In the genomic region with DNA sequence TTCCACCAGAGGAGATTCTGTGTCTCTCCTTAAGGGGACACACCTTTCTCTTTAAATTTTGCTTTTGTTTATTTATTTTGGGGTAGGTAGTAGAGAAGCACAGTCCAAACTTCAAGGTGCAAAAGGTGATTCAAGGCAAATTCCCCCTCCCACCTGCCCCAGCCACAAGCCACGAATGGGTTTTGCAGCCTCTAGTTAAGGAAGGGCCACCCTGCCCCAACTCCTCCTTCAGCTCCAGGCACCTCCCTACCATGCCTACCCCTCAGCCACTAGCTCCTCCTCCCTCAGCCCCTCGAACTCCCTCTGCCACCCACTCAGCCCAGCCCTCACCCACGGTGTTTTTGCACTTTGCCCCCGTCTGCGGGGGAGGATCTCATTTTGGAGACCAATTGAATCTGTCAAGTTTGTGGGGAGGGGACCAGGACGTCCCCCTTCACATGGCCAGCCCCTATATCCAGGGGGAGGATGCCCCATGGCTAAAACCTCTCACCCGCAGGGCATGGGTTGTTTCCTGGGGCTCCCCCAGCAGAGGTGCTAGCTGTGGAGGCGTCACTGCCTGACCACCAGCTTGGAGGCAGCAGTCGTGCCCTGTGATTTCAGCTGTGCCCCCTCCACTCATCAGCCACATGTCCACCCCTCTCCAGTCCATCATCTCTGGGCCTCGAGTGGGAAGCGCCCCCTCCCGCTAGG, we compare ENCODE assay signal across 35 cellular contexts. TPM values are rescaled to one million over a fixed set of nuclear protein-coding genes. Genes with fewer than 3 reads are reported as not detected.
A peak's percentile ranks its signal among the peaks of the same experiment; 100 is the strongest.
DNase-seq lines count a peak whose midpoint lies in the region; ATAC-seq, FAIRE-seq and TF ChIP-seq lines count a peak whose summit lies in the region.
"Had no signal": no experiment of that assay in that cellular context is flagged by ENCODE, and none has a peak within 500 bp of the region (broad histone marks: within the 10 kb centered on the region; RNA-seq: fewer than 3 reads in every experiment).

No MANE protein-coding gene starts in this region.

- H3K36me3 Mint-ChIP-seq in activated CD4-positive, alpha-beta memory T cell treated with anti-CD3 and anti-CD28 coated beads for 36 hours: no peaks in the 10 kb centered on the region
- no peaks in the 10 kb centered on the region for H3K36me3 Mint-ChIP-seq in activated CD4-positive, alpha-beta memory T cell treated with anti-CD3 and anti-CD28 coated beads, Interleukin-2, amount 10 ng/mL, durations not matched to agents 7 days and 5 days (ENCODE audit: low read depth)

- peaks cover 24 to 84% (median 68%) of the 10 kb centered on the region in 4 donors for H3K4me1 ChIP-seq in liver (ENCODE audit: control insufficient read depth in 4 of 4, insufficient read depth in 4 of 4, low read length in 3 of 4)
- H3K4me1 ChIP-seq: colonic mucosa, parathyroid adenoma had no signal

- H3K27me3 ChIP-seq in liver (ENCODE audit: control insufficient read depth in 4 of 4, insufficient read depth in 4 of 4, low read length in 3 of 4): no peaks in the 10 kb centered on the region
- H3K27me3 ChIP-seq: ascending aorta, colonic mucosa, MG63, Peyer's patch, right atrium auricular region, suprapubic skin had no signal

- CTCF ChIA-PET in activated CD4-positive, alpha-beta memory T cell treated with anti-CD3 and anti-CD28 coated beads for 36 hours (lab: Charles Lee): no interaction called here
- CTCF ChIA-PET in activated CD4-positive, alpha-beta memory T cell treated with anti-CD3 and anti-CD28 coated beads, Interleukin-2, amount 10 ng/mL, durations not matched to agents 7 days and 5 days (lab: Charles Lee): interaction anchor here (1.1 kb wide), 1 partner anchor 21 kb away, joined by 3 read pairs; no protein-coding TSS in a partner anchor

- H3K4me3 Mint-ChIP-seq in activated CD4-positive, alpha-beta memory T cell treated with anti-CD3 and anti-CD28 coated beads for 36 hours: no peak overlapping the region
- H3K4me3 Mint-ChIP-seq in activated CD4-positive, alpha-beta memory T cell treated with anti-CD3 and anti-CD28 coated beads, Interleukin-2, amount 10 ng/mL, durations not matched to agents 7 days and 5 days: no peak overlapping the region
- peak overlapping the region; percentile 3 to 9 for H3K4me3 Mint-ChIP-seq in stimulated activated naive CD8-positive, alpha-beta T cell treated with anti-CD3 and anti-CD28 coated beads, Interleukin-15, amount 100 ng/mL, for 72 hours
- H3K4me3 Mint-ChIP-seq: activated CD4-positive, alpha-beta T cell treated with anti-CD3 and anti-CD28 coated beads, Interleukin-2, amount 10 ng/mL, durations not matched to agents 24 days and 14 days; activated naive CD8-positive, alpha-beta T cell; CD4-positive, alpha-beta memory T cell; mesothelial cell of epicardium had no signal

- ATAC-seq in stimulated activated naive CD8-positive, alpha-beta T cell treated with anti-CD3 and anti-CD28 coated beads, Interleukin-15, amount 100 ng/mL, for 72 hours: peak; percentile 64
- ATAC-seq in HG03342 (IDR thresholded peaks at IDR 0.05; ENCODE audit: unreplicated experiment) (no peak), GM21390 (IDR thresholded peaks at IDR 0.05; ENCODE audit: unreplicated experiment) (no peak)

- peak; percentile 33 for FAIRE-seq in HTR-8/SVneo (lab: Jason Lieb, UNC)

- peaks cover 30% of the 10 kb centered on the region for H3K27me3 Mint-ChIP-seq in activated CD4-positive, alpha-beta memory T cell treated with anti-CD3 and anti-CD28 coated beads for 36 hours
- H3K27me3 Mint-ChIP-seq in activated CD4-positive, alpha-beta memory T cell treated with anti-CD3 and anti-CD28 coated beads, Interleukin-2, amount 10 ng/mL, durations not matched to agents 7 days and 5 days: peaks cover 23% of the 10 kb centered on the region
- H3K27me3 Mint-ChIP-seq in stimulated activated naive CD8-positive, alpha-beta T cell treated with anti-CD3 and anti-CD28 coated beads, Interleukin-15, amount 100 ng/mL, for 72 hours: peaks cover 30% of the 10 kb centered on the region
- H3K27me3 Mint-ChIP-seq: naive B cell had no signal

- peak in 1 of 2 donors; percentile 6 for TF ChIP-seq RAD21 in liver (IDR thresholded peaks at IDR 0.05)

- POLR2A ChIA-PET in activated CD4-positive, alpha-beta memory T cell treated with anti-CD3 and anti-CD28 coated beads for 36 hours (lab: Charles Lee): no interaction called here
- POLR2A ChIA-PET in activated CD4-positive, alpha-beta memory T cell treated with anti-CD3 and anti-CD28 coated beads, Interleukin-2, amount 10 ng/mL, durations not matched to agents 7 days and 5 days (lab: Charles Lee): interaction anchor here (0.7 kb wide), 1 partner anchor 23 kb away, joined by 3 read pairs; no protein-coding TSS in a partner anchor

- peaks cover 0 to 7% (median under 1%) of the 10 kb centered on the region in 4 donors for H3K36me3 ChIP-seq in liver (ENCODE audit: control insufficient read depth in 4 of 4, insufficient read depth in 3 of 4, low read depth in 1 of 4, low read length in 3 of 4)
- H3K36me3 ChIP-seq: cardiac muscle cell, colonic mucosa, left ventricle myocardium inferior, MG63, right atrium auricular region, WERI-Rb-1 had no signal

- peak; percentile 9 for DNase-seq in activated CD4-positive, alpha-beta memory T cell treated with anti-CD3 and anti-CD28 coated beads for 36 hours
- DNase-seq in activated CD4-positive, alpha-beta memory T cell treated with anti-CD3 and anti-CD28 coated beads, Interleukin-2, amount 10 ng/mL, durations not matched to agents 7 days and 5 days: no peak
- DNase-seq in HTR-8/SVneo (ENCODE audit: insufficient read length, low spot score) (no peak), superior temporal gyrus (ENCODE audit: extremely low spot score) (no peak)
- DNase-seq in stimulated activated naive CD8-positive, alpha-beta T cell treated with anti-CD3 and anti-CD28 coated beads, Interleukin-15, amount 100 ng/mL, for 72 hours: peak in 1 of 2 donors; percentile 29
- DNase-seq: activated CD4-positive, alpha-beta T cell treated with anti-CD3 and anti-CD28 coated beads, Interleukin-2, amount 10 ng/mL, durations not matched to agents 24 days and 14 days; activated effector memory CD4-positive, alpha-beta T cell treated with Interleukin-2 at 50 U/mL for 16 hours; CD4-positive, alpha-beta memory T cell; effector memory CD4-positive, alpha-beta T cell; erythroblast; KG1; left ventricle myocardium inferior; MG63; naive B cell; NCI-H2029 treated with DMSO at 0.1 percent for 48 hours; NCI-H226; NCI-H69; SHP77 treated with DMSO at 0.1 percent for 48 hours; stimulated activated CD4-positive, alpha-beta T cell treated with anti-CD3 and anti-CD28 coated beads, Interleukin-2, amount 100 ng/mL, for 24 hours; T-helper 9 cell; WERI-Rb-1 had no signal

- H3K4me3 ChIP-seq in liver (ENCODE audit: low read depth in 1 of 3, low read length in 3 of 3): no peak overlapping the region
- H3K4me3 ChIP-seq: ascending aorta, cardiac muscle cell, colonic mucosa, HAP-1, left ventricle myocardium inferior, MG63, Peyer's patch, right atrium auricular region, suprapubic skin had no signal

- peak overlapping the region in 1 of 2 donors; percentile 29 for H3K9ac ChIP-seq in liver (ENCODE audit: low read depth in 1 of 2, low read length in 2 of 2)
- H3K9ac ChIP-seq: parathyroid adenoma had no signal

- H3K4me1 Mint-ChIP-seq in activated CD4-positive, alpha-beta memory T cell treated with anti-CD3 and anti-CD28 coated beads for 36 hours (ENCODE audit: low read depth): peaks cover 3% of the 10 kb centered on the region
- H3K4me1 Mint-ChIP-seq in activated CD4-positive, alpha-beta memory T cell treated with anti-CD3 and anti-CD28 coated beads, Interleukin-2, amount 10 ng/mL, durations not matched to agents 7 days and 5 days: peaks cover 2% of the 10 kb centered on the region
- peaks cover 35% of the 10 kb centered on the region for H3K4me1 Mint-ChIP-seq in stimulated activated naive CD8-positive, alpha-beta T cell treated with anti-CD3 and anti-CD28 coated beads, Interleukin-15, amount 100 ng/mL, for 72 hours

- H3K9me3 ChIP-seq in liver (ENCODE audit: control insufficient read depth in 4 of 4, low read length in 3 of 4): no peaks in the 10 kb centered on the region
- H3K9me3 ChIP-seq: ascending aorta, colonic mucosa, HAP-1, left ventricle myocardium inferior, MG63, Peyer's patch, right atrium auricular region, suprapubic skin had no signal

- 31% methylated on average over 12 of the region's 12 CpGs for WGBS in liver

- H3K27ac Mint-ChIP-seq in activated CD4-positive, alpha-beta memory T cell treated with anti-CD3 and anti-CD28 coated beads for 36 hours: no peak overlapping the region
- no peak overlapping the region for H3K27ac Mint-ChIP-seq in activated CD4-positive, alpha-beta memory T cell treated with anti-CD3 and anti-CD28 coated beads, Interleukin-2, amount 10 ng/mL, durations not matched to agents 7 days and 5 days
- H3K27ac Mint-ChIP-seq in stimulated activated naive CD8-positive, alpha-beta T cell treated with anti-CD3 and anti-CD28 coated beads, Interleukin-15, amount 100 ng/mL, for 72 hours: no peak overlapping the region
- H3K27ac Mint-ChIP-seq: activated CD4-positive, alpha-beta T cell treated with anti-CD3 and anti-CD28 coated beads, Interleukin-2, amount 10 ng/mL, durations not matched to agents 24 days and 14 days; activated naive CD8-positive, alpha-beta T cell; CD4-positive, alpha-beta memory T cell; mesothelial cell of epicardium had no signal

- H3K9me3 Mint-ChIP-seq in activated CD4-positive, alpha-beta memory T cell treated with anti-CD3 and anti-CD28 coated beads for 36 hours: no peaks in the 10 kb centered on the region
- H3K9me3 Mint-ChIP-seq in activated CD4-positive, alpha-beta memory T cell treated with anti-CD3 and anti-CD28 coated beads, Interleukin-2, amount 10 ng/mL, durations not matched to agents 7 days and 5 days: no peaks in the 10 kb centered on the region
- H3K9me3 Mint-ChIP-seq in stimulated activated naive CD8-positive, alpha-beta T cell treated with anti-CD3 and anti-CD28 coated beads, Interleukin-15, amount 100 ng/mL, for 72 hours: no peaks in the 10 kb centered on the region
- H3K9me3 Mint-ChIP-seq: mesothelial cell of epicardium had no signal

- no peak for TF ChIP-seq CTCF in liver (IDR thresholded peaks at IDR 0.05; ENCODE audit: low read depth, low read length, missing input control)

- intact Hi-C loops in activated CD4-positive, alpha-beta memory T cell treated with anti-CD3 and anti-CD28 coated beads for 36 hours (cut with micrococcal nuclease): no loop called here

- peak overlapping the region; percentile 64 to 82 for H3K27ac ChIP-seq in liver (ENCODE audit: low read depth in 1 of 2, low read length in 2 of 2)
- H3K27ac ChIP-seq: 22Rv1, ascending aorta, cardiac muscle cell, colonic mucosa, left ventricle myocardium inferior, parathyroid adenoma, Peyer's patch, right atrium auricular region, suprapubic skin, WERI-Rb-1 had no signal

RNA-seq across cellular contexts. Expression of a gene that starts 4.5 kb away (rescaled TPM):
- total RNA-seq in activated CD4-positive, alpha-beta memory T cell treated with anti-CD3 and anti-CD28 coated beads for 36 hours: under 1 TPM in 1 of 2 experiments, not detected in 1; 0.17 TPM
- under 1 TPM; 0.18 to 0.28 TPM for total RNA-seq in activated CD4-positive, alpha-beta memory T cell treated with anti-CD3 and anti-CD28 coated beads, Interleukin-2, amount 10 ng/mL, durations not matched to agents 7 days and 5 days
- total RNA-seq in liver: 100 to 1,000 TPM in 1 of 2 donors, 10 to 100 TPM in 1; 17.4 to 126 TPM
- polyA plus RNA-seq in liver: 100 to 1,000 TPM; 134 to 140 TPM

RNA-seq across cellular contexts. Expression of a gene that starts 24.0 kb away (rescaled TPM):
- total RNA-seq in activated CD4-positive, alpha-beta memory T cell treated with anti-CD3 and anti-CD28 coated beads for 36 hours: not detected
- not detected for total RNA-seq in activated CD4-positive, alpha-beta memory T cell treated with anti-CD3 and anti-CD28 coated beads, Interleukin-2, amount 10 ng/mL, durations not matched to agents 7 days and 5 days
- total RNA-seq in liver: 1 to 10 TPM; 2.2 to 5.9 TPM
- polyA plus RNA-seq in liver: 1 to 10 TPM; 7.5 to 8.1 TPM
- total RNA-seq: CD4-positive, alpha-beta memory T cell had no signal
- polyA plus RNA-seq: CD4-positive, alpha-beta memory T cell had no signal

Comparison
In these comparisons a context has a peak if more than half of its experiments do, and no peak if none do; other contexts are left out.
1. H3K4me3 Mint-ChIP-seq: peak in stimulated activated naive CD8-positive, alpha-beta T cell treated with anti-CD3 and anti-CD28 coated beads, Interleukin-15, amount 100 ng/mL, for 72 hours (2 of 2); none in activated CD4-positive, alpha-beta memory T cell treated with anti-CD3 and anti-CD28 coated beads for 36 hours (single experiment) and activated CD4-positive, alpha-beta memory T cell treated with anti-CD3 and anti-CD28 coated beads, Interleukin-2, amount 10 ng/mL, durations not matched to agents 7 days and 5 days (single experiment).
2. RNA of a gene that starts 4.5 kb away (total RNA-seq): 17.4 to 126 TPM in liver; 0.18 to 0.28 TPM in activated CD4-positive, alpha-beta memory T cell treated with anti-CD3 and anti-CD28 coated beads, Interleukin-2, amount 10 ng/mL, durations not matched to agents 7 days and 5 days and 0.17 TPM in activated CD4-positive, alpha-beta memory T cell treated with anti-CD3 and anti-CD28 coated beads for 36 hours; every median in the first group is over 10 times any median in the second.